Comparison of ENCODE assay signal across 9 cellular contexts in genomic region chr1:214660900-214661299, GRCh38. TPM values are rescaled to one million over a fixed set of nuclear protein-coding genes. Genes with fewer than 3 reads are reported as not detected.
A peak's percentile ranks its signal among the peaks of the same experiment; 100 is the strongest.
DNase-seq lines count a peak whose midpoint lies in the region; ATAC-seq and TF ChIP-seq lines count a peak whose summit lies in the region.
"Had no signal": no experiment of that assay in that cellular context is flagged by ENCODE, and none has a peak within 500 bp of the region (broad histone marks: within the 10 kb centered on the region; RNA-seq: fewer than 3 reads in every experiment).

No MANE protein-coding gene starts in this region.

- H3K4me3 ChIP-seq in dorsolateral prefrontal cortex = no peak overlapping the region
- H3K4me3 ChIP-seq in naive thymus-derived CD4-positive, alpha-beta T cell (ENCODE audit: low read length) = no peak overlapping the region

- CTCF ChIA-PET in naive thymus-derived CD4-positive, alpha-beta T cell (lab: Charles Lee) = interaction anchor here (0.7 to 2.8 kb wide), 9 partner anchors 13 to 988 kb away, joined by 3 to 10 read pairs (median 3); no protein-coding TSS in a partner anchor

- intact Hi-C loops in dorsolateral prefrontal cortex (cut with DNase I) = no loop called here
- intact Hi-C loops in naive thymus-derived CD4-positive, alpha-beta T cell (cut with micrococcal nuclease) = loop anchor here in 1 of 2 donors (1.0 to 5.0 kb wide), 3 partner anchors 33 to 946 kb away; no protein-coding TSS in a partner anchor

- H3K4me1 Mint-ChIP-seq in naive thymus-derived CD4-positive, alpha-beta T cell = peaks cover 0 to 20% (median 7%) of the 10 kb centered on the region in 7 donors

- peak; percentile 39 to 86 (median 70) for TF ChIP-seq CTCF in dorsolateral prefrontal cortex (IDR thresholded peaks at IDR 0.05 in 54 of 56, conservative IDR thresholded peaks at IDR 0.05 in 2 of 56; ENCODE audit: low read depth in 1 of 56, partially characterized antibody in 56 of 56)

- peaks cover 4 to 58% (median 50%) of the 10 kb centered on the region in 5 donors for H3K36me3 Mint-ChIP-seq in naive thymus-derived CD4-positive, alpha-beta T cell

- peak; percentile 91 for DNase-seq in Ammon's horn (ENCODE audit: low spot score)
- peak; percentile 87 for DNase-seq in NCI-H1694 treated with DMSO at 0.1 percent for 48 hours (lab: John Stamatoyannopoulos, UW)
- peak; percentile 16 to 87 (median 68) for DNase-seq in dorsolateral prefrontal cortex
- DNase-seq in naive thymus-derived CD4-positive, alpha-beta T cell = peak in 7 of 9 donors; percentile 7 to 51 (median 45)
- DNase-seq in HT-29 (ENCODE audit: low spot score) = no peak
- DNase-seq in KBM-7 = no peak
- DNase-seq in NCI-H526 treated with DMSO at 0.1 percent for 48 hours (lab: John Stamatoyannopoulos, UW) = no peak
- DNase-seq: central memory CD4-positive, alpha-beta T cell had no signal

- in situ Hi-C loops in KBM-7 (cut with MboI; ENCODE audit: low pct_unique_long_range_greater_than_20kb, low sequenced_read_pairs) = no loop called here

- H3K27me3 Mint-ChIP-seq in naive thymus-derived CD4-positive, alpha-beta T cell = no peaks in the 10 kb centered on the region

- H3K9me3 Mint-ChIP-seq in naive thymus-derived CD4-positive, alpha-beta T cell = no peaks in the 10 kb centered on the region

- no peaks in the 10 kb centered on the region for H3K9me3 ChIP-seq in naive thymus-derived CD4-positive, alpha-beta T cell (ENCODE audit: control insufficient read depth in 2 of 3, low read length in 3 of 3)

- no peaks in the 10 kb centered on the region for H3K27me3 ChIP-seq in dorsolateral prefrontal cortex
- no peaks in the 10 kb centered on the region for H3K27me3 ChIP-seq in naive thymus-derived CD4-positive, alpha-beta T cell (ENCODE audit: control insufficient read depth in 2 of 2, insufficient read depth in 2 of 2, low read length in 2 of 2)

- H3K27ac Mint-ChIP-seq in naive thymus-derived CD4-positive, alpha-beta T cell = peak overlapping the region in 4 of 9 donors; percentile 8 to 42 (median 30)

- POLR2A ChIA-PET in naive thymus-derived CD4-positive, alpha-beta T cell (lab: Charles Lee) = interaction anchor here (0.7 kb wide), 1 partner anchor 17 kb away, joined by 3 read pairs; no protein-coding TSS in a partner anchor

- H3K36me3 ChIP-seq in naive thymus-derived CD4-positive, alpha-beta T cell (ENCODE audit: control insufficient read depth in 2 of 3, insufficient read depth in 3 of 3, low read length in 3 of 3) = peaks cover 0 to 8% (median 0%) of the 10 kb centered on the region in 3 experiments

- H3K4me3 Mint-ChIP-seq in naive thymus-derived CD4-positive, alpha-beta T cell = no peak overlapping the region

- H3K4me1 ChIP-seq in naive thymus-derived CD4-positive, alpha-beta T cell (ENCODE audit: control insufficient read depth in 2 of 2, insufficient read depth in 2 of 2, low read length in 2 of 2) = no peaks in the 10 kb centered on the region

- peak; percentile 49 for ATAC-seq in naive thymus-derived CD4-positive, alpha-beta T cell
- ATAC-seq in GM19452 (IDR thresholded peaks at IDR 0.05; ENCODE audit: unreplicated experiment) = no peak

- H3K27ac ChIP-seq in dorsolateral prefrontal cortex = no peak overlapping the region
- no peak overlapping the region for H3K27ac ChIP-seq in naive thymus-derived CD4-positive, alpha-beta T cell (ENCODE audit: low read depth, low read length)

RNA-seq across cellular contexts. Expression of gene CENPF, which starts 57.9 kb away (rescaled TPM):
- 1 to 10 TPM in 102 of 120 experiments, under 1 TPM in 18; 0.35 to 6.5 (median 1.9) TPM for total RNA-seq in dorsolateral prefrontal cortex
- 10 to 100 TPM in 1 of 5 experiments, 1 to 10 TPM in 4; 2.1 to 79.9 (median 4.1) TPM for total RNA-seq in naive thymus-derived CD4-positive, alpha-beta T cell
- 1 to 10 TPM in 1 of 2 donors, under 1 TPM in 1; 0.83 to 2.3 TPM for polyA plus RNA-seq in naive thymus-derived CD4-positive, alpha-beta T cell
- 25.6 and 33.1 TPM in 2 replicates for total RNA-seq in HT-29 (2014; rRNA removed; shearing (Covaris generic))

Comparison
In these comparisons a context has a peak if more than half of its experiments do, and no peak if none do; other contexts are left out.
1. DNase-seq: peak in Ammon's horn (single experiment), NCI-H1694 treated with DMSO at 0.1 percent for 48 hours (single experiment), dorsolateral prefrontal cortex (10 of 10) and naive thymus-derived CD4-positive, alpha-beta T cell (7 of 9); none in HT-29 (single experiment), KBM-7 (single experiment) and NCI-H526 treated with DMSO at 0.1 percent for 48 hours (single experiment).